Comparison of ENCODE assay signal across 23 cellular contexts in the genomic region with DNA sequence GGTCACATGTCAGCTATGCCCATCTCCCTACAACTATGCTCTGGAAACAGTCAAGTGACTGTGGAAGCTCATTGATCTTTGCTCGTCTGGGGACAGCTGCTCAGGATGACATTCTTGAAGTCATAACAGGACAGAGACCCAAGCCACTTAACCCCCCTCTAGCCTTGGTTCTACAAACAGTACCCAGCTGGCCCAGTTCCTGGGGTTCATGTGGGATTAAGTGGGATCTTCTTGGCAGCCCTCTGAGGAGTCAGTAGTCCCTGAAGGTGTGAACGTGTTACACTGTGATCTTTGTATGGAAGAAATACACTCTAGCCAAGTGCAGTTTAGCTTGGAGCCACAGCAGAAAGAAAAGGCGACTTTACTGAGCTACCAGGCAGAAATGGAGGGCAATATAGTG.
"Had no signal": no experiment of that assay in that cellular context is flagged by ENCODE, and none has a peak within 500 bp of the region (broad histone marks: within the 10 kb centered on the region; RNA-seq: fewer than 3 reads in every experiment).

No MANE protein-coding gene starts in this region.

- H3K4me1 Mint-ChIP-seq: activated CD4-positive, alpha-beta T cell treated with anti-CD3 and anti-CD28 coated beads for 36 hours; activated CD4-positive, alpha-beta T cell treated with anti-CD3 and anti-CD28 coated beads, Interleukin-2, amount 10 ng/mL, durations not matched to agents 24 days and 14 days; activated naive CD4-positive, alpha-beta T cell treated with anti-CD3 and anti-CD28 coated beads, Interleukin-2, amount 50 U/mL, for 24 hours; activated naive CD8-positive, alpha-beta T cell treated with anti-CD3 and anti-CD28 coated beads for 36 hours; activated naive CD8-positive, alpha-beta T cell treated with anti-CD3 and anti-CD28 coated beads, Interleukin-2, amount 50 U/mL, for 24 hours; brain had no signal

- DNase-seq: activated CD4-positive, alpha-beta T cell treated with anti-CD3 and anti-CD28 coated beads for 36 hours; activated CD4-positive, alpha-beta T cell treated with anti-CD3 and anti-CD28 coated beads, Interleukin-2, amount 10 ng/mL, durations not matched to agents 24 days and 14 days; activated CD4-positive, CD25-positive, alpha-beta regulatory T cell; activated CD4-positive, CD25-positive, alpha-beta regulatory T cell treated with anti-CD3 and anti-CD28 coated beads, Interleukin-2, amount 50 U/mL, for 72 hours; activated CD8-positive, alpha-beta memory T cell treated with anti-CD3 and anti-CD28 coated beads, Interleukin-2, amount 50 U/mL, for 48 hours; activated naive CD4-positive, alpha-beta T cell treated with anti-CD3 and anti-CD28 coated beads for 36 hours; activated naive CD8-positive, alpha-beta T cell treated with anti-CD3 and anti-CD28 coated beads for 36 hours; activated naive CD8-positive, alpha-beta T cell treated with anti-CD3 and anti-CD28 coated beads, Interleukin-2, amount 50 U/mL, for 24 hours; activated T-cell treated with anti-CD3 and anti-CD28 coated beads for 4 hours; activated T-cell treated with anti-CD3 and anti-CD28 coated beads, Interleukin-2, amount 50 U/mL, for 72 hours; adrenal gland; amygdala; cortex of kidney; dermis blood vessel endothelial cell; effector CD4-positive, alpha-beta T cell; effector memory CD8-positive, alpha-beta T cell; foreskin fibroblast; head of caudate nucleus; T-helper 2 cell had no signal

- H3K27ac ChIP-seq: adrenal gland had no signal

- H3K27me3 ChIP-seq: adrenal gland had no signal

- H3K4me3 ChIP-seq: adrenal gland had no signal

- H3K9me3 ChIP-seq: adrenal gland had no signal

- H3K27me3 Mint-ChIP-seq: activated CD4-positive, alpha-beta T cell treated with anti-CD3 and anti-CD28 coated beads for 36 hours; activated CD4-positive, alpha-beta T cell treated with anti-CD3 and anti-CD28 coated beads, Interleukin-2, amount 10 ng/mL, durations not matched to agents 24 days and 14 days; activated naive CD4-positive, alpha-beta T cell treated with anti-CD3 and anti-CD28 coated beads, Interleukin-2, amount 50 U/mL, for 24 hours; activated naive CD8-positive, alpha-beta T cell treated with anti-CD3 and anti-CD28 coated beads for 36 hours; activated naive CD8-positive, alpha-beta T cell treated with anti-CD3 and anti-CD28 coated beads, Interleukin-2, amount 50 U/mL, for 24 hours; activated T-cell treated with anti-CD3 and anti-CD28 coated beads, Interleukin-2, amount 50 U/mL, for 24 hours; central memory CD8-positive, alpha-beta T cell; effector memory CD8-positive, alpha-beta T cell had no signal

- H3K27ac Mint-ChIP-seq: activated CD4-positive, alpha-beta T cell treated with anti-CD3 and anti-CD28 coated beads for 36 hours; activated CD4-positive, alpha-beta T cell treated with anti-CD3 and anti-CD28 coated beads, Interleukin-2, amount 10 ng/mL, durations not matched to agents 24 days and 14 days; activated naive CD4-positive, alpha-beta T cell treated with anti-CD3 and anti-CD28 coated beads for 36 hours; activated naive CD4-positive, alpha-beta T cell treated with anti-CD3 and anti-CD28 coated beads, Interleukin-2, amount 50 U/mL, for 24 hours; activated naive CD8-positive, alpha-beta T cell treated with anti-CD3 and anti-CD28 coated beads for 36 hours; activated naive CD8-positive, alpha-beta T cell treated with anti-CD3 and anti-CD28 coated beads, Interleukin-2, amount 50 U/mL, for 24 hours; activated T-cell treated with anti-CD3 and anti-CD28 coated beads, Interleukin-2, amount 50 U/mL, for 24 hours; activated T-cell treated with anti-CD3 and anti-CD28 coated beads, Interleukin-2, amount 50 U/mL, for 72 hours; effector memory CD8-positive, alpha-beta T cell had no signal

- H3K4me3 Mint-ChIP-seq: activated CD4-positive, alpha-beta T cell treated with anti-CD3 and anti-CD28 coated beads for 36 hours; activated CD4-positive, alpha-beta T cell treated with anti-CD3 and anti-CD28 coated beads, Interleukin-2, amount 10 ng/mL, durations not matched to agents 24 days and 14 days; activated naive CD4-positive, alpha-beta T cell treated with anti-CD3 and anti-CD28 coated beads for 36 hours; activated naive CD4-positive, alpha-beta T cell treated with anti-CD3 and anti-CD28 coated beads, Interleukin-2, amount 50 U/mL, for 24 hours; activated naive CD8-positive, alpha-beta T cell treated with anti-CD3 and anti-CD28 coated beads for 36 hours; activated naive CD8-positive, alpha-beta T cell treated with anti-CD3 and anti-CD28 coated beads, Interleukin-2, amount 50 U/mL, for 24 hours; activated T-cell treated with anti-CD3 and anti-CD28 coated beads, Interleukin-2, amount 50 U/mL, for 24 hours; activated T-cell treated with anti-CD3 and anti-CD28 coated beads, Interleukin-2, amount 50 U/mL, for 72 hours; brain; central memory CD8-positive, alpha-beta T cell; effector memory CD8-positive, alpha-beta T cell had no signal

- H3K9me3 Mint-ChIP-seq: activated CD4-positive, alpha-beta T cell treated with anti-CD3 and anti-CD28 coated beads, Interleukin-2, amount 10 ng/mL, durations not matched to agents 24 days and 14 days; activated naive CD4-positive, alpha-beta T cell treated with anti-CD3 and anti-CD28 coated beads for 36 hours; activated naive CD4-positive, alpha-beta T cell treated with anti-CD3 and anti-CD28 coated beads, Interleukin-2, amount 50 U/mL, for 24 hours; activated naive CD8-positive, alpha-beta T cell treated with anti-CD3 and anti-CD28 coated beads for 36 hours; activated naive CD8-positive, alpha-beta T cell treated with anti-CD3 and anti-CD28 coated beads, Interleukin-2, amount 50 U/mL, for 24 hours; activated T-cell treated with anti-CD3 and anti-CD28 coated beads, Interleukin-2, amount 50 U/mL, for 24 hours; activated T-cell treated with anti-CD3 and anti-CD28 coated beads, Interleukin-2, amount 50 U/mL, for 72 hours; brain; central memory CD8-positive, alpha-beta T cell; effector memory CD8-positive, alpha-beta T cell had no signal
